Comparison of ENCODE assay signal across 19 cellular contexts in the genomic region with DNA sequence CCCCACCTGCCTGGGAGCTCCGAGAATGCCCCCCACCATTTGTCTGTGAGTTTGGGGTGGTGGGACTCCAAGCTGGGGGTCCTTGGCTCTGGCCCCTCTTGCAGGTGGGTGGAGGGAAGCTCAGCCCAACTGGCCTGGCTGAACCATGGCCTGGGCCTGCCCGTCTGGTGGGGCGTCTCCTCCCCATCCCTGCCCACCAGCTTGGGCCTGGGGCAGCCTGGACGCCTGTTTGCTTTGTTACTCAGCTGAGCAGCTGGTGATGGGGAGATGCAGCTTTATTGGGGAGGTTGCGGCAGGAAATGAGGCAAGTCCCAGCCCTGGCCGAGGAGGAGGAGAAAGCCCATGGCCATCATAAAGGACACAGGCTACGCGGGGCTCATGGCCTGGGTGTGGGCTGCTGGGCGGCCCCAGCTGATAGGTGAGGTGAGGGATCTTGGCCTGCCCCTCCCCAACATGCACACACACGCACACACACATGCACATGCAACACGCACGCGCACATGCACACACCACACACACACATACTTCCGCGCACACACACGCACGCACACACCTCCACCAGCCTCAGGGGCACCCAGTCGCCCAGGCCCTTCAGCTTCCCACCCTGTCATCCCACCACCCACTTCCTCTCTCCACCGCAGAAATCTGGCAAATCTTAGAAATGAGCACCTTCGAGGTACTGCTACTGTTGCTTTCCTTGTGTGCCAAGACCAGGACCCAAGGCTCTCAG. TPM values are rescaled to one million over a fixed set of nuclear protein-coding genes. Genes with fewer than 3 reads are reported as not detected.
DNase-seq lines count a peak whose midpoint lies in the region; ATAC-seq, FAIRE-seq and TF ChIP-seq lines count a peak whose summit lies in the region.
"Had no signal": no experiment of that assay in that cellular context is flagged by ENCODE, and none has a peak within 500 bp of the region (broad histone marks: within the 10 kb centered on the region; RNA-seq: fewer than 3 reads in every experiment).

No MANE protein-coding gene starts in this region.

- H3K27ac ChIP-seq in C4-2B, result peak overlapping the region; percentile 99
- H3K27ac ChIP-seq in GM12878 (ENCODE audit: control insufficient read depth, insufficient read depth), result no peak overlapping the region
- H3K27ac ChIP-seq: pancreas, sigmoid colon had no signal

- in situ Hi-C loops in GM12878 (cut with MboI), result no loop called here

- H3K36me3 Mint-ChIP-seq in nephron (ENCODE audit: low read depth), result no peaks in the 10 kb centered on the region
- H3K36me3 Mint-ChIP-seq: immature natural killer cell, T-cell, type B pancreatic cell had no signal

- no peaks in the 10 kb centered on the region for H3K4me1 ChIP-seq in GM12878 (ENCODE audit: control insufficient read depth, insufficient read depth, low read length)
- H3K4me1 ChIP-seq: pancreas, sigmoid colon had no signal

- TF ChIP-seq POLR2A in GM12878 (IDR thresholded peaks at IDR 0.05; ENCODE audit: low read depth, low read length), result no peak

- no peak overlapping the region for H3K9ac ChIP-seq in GM12878 (ENCODE audit: control insufficient read depth, insufficient read depth, low read length)

- intact Hi-C loops in GM12878 (cut with micrococcal nuclease; ENCODE audit: unreplicated experiment), result no loop called here

- CTCF ChIA-PET in GM12878 (lab: Yijun Ruan, JAX), result interaction anchor here (0.8 kb wide), 1 partner anchor 54 kb away, joined by 3 read pairs; no protein-coding TSS in a partner anchor

- no peaks in the 10 kb centered on the region for H3K9me3 Mint-ChIP-seq in nephron
- H3K9me3 Mint-ChIP-seq: immature natural killer cell, type B pancreatic cell had no signal

- no peak for TF ChIP-seq RAD21 in GM12878 (IDR thresholded peaks at IDR 0.05; ENCODE audit: insufficient read depth, low read depth, low read length)

- H3K4me1 Mint-ChIP-seq in nephron, result peaks cover 28% of the 10 kb centered on the region

- H3K4me2 ChIP-seq in GM12878 (ENCODE audit: control insufficient read depth, insufficient read depth), result no peak overlapping the region

- H3K9me3 ChIP-seq in GM12878 (replicated peaks; ENCODE audit: control insufficient read depth, insufficient read depth, low read length) (no peaks in the 10 kb centered on the region), MG63 (no peaks in the 10 kb centered on the region)
- H3K9me3 ChIP-seq: pancreas had no signal

- H4K20me1 ChIP-seq in GM12878 (ENCODE audit: control insufficient read depth, insufficient read depth), result no peaks in the 10 kb centered on the region

- H3K27ac Mint-ChIP-seq in nephron, result peak overlapping the region; percentile 0 to 92 (median 5)
- H3K27ac Mint-ChIP-seq: immature natural killer cell, T-cell had no signal

- H3K36me3 ChIP-seq in GM12878 (ENCODE audit: control insufficient read depth in 2 of 2, insufficient read depth in 2 of 2, low read length in 1 of 2), result no peaks in the 10 kb centered on the region
- no peaks in the 10 kb centered on the region for H3K36me3 ChIP-seq in MG63
- H3K36me3 ChIP-seq: pancreas, sigmoid colon had no signal

- TF ChIP-seq EP300 in GM12878 (IDR thresholded peaks at IDR 0.05; ENCODE audit: borderline replicate concordance in 1 of 2, control insufficient read depth in 1 of 2, low read depth in 2 of 2, low read length in 2 of 2), result no peak

- H3K4me3 Mint-ChIP-seq in nephron, result no peak overlapping the region
- H3K4me3 Mint-ChIP-seq: T-cell had no signal

- no peak overlapping the region for H3K4me3 ChIP-seq in GM12878
- no peak overlapping the region for H3K4me3 ChIP-seq in MG63
- H3K4me3 ChIP-seq: pancreas, sigmoid colon had no signal

- DNase-seq in HTR-8/SVneo (ENCODE audit: insufficient read length, low spot score), result no peak
- DNase-seq in GM12878 (ENCODE audit: low read depth, low spot score), result no peak
- DNase-seq in MG63, result no peak
- DNase-seq in NCI-H774 (lab: John Stamatoyannopoulos, UW), result no peak
- DNase-seq in epidermal melanocyte (ENCODE audit: insufficient read length, low spot score), result no peak
- DNase-seq: activated CD4-positive, alpha-beta T cell treated with anti-CD3 and anti-CD28 coated beads, Interleukin-2, amount 50 U/mL, for 1 hour; immature natural killer cell; Kasumi-1; NCI-H1105 treated with DMSO at 0.1 percent for 48 hours; NCI-H510A treated with DMSO at 0.1 percent for 48 hours; SHP77 treated with DMSO at 0.1 percent for 48 hours; sigmoid colon had no signal

- H3K27me3 Mint-ChIP-seq in nephron (ENCODE audit: low read depth), result peaks cover 11% of the 10 kb centered on the region

- WGBS in GM12878 (ENCODE audit: insufficient coverage, insufficient replicate concordance, low lambda C conversion rate, missing lambda C conversion rate), result 48% methylated on average over 18 of the region's 20 CpGs

- no TSS peak for BruUV-seq in GM12878 (replicated peaks; lab: Mats Ljungman, UMichigan)

- RAD21 ChIA-PET in GM12878 (lab: Charles Lee; ENCODE audit: unreplicated experiment), result interaction anchor here (0.7 kb wide), 1 partner anchor 95 kb away, joined by 4 read pairs; no protein-coding TSS in a partner anchor

- no peak overlapping the region for H2AFZ ChIP-seq in GM12878 (ENCODE audit: control insufficient read depth, low read depth, low read length)

- FAIRE-seq in HTR-8/SVneo (lab: Jason Lieb, UNC) (peak; percentile 83), GM12878 (lab: Jason Lieb, UNC) (no peak)
- FAIRE-seq: pancreas had no signal

- H3K79me2 ChIP-seq in GM12878 (ENCODE audit: control insufficient read depth, insufficient read depth, low read length), result no peaks in the 10 kb centered on the region

- H3K27me3 ChIP-seq in GM12878 (replicated peaks in 1 of 2; ENCODE audit: control insufficient read depth in 2 of 2, insufficient read depth in 2 of 2, low read length in 1 of 2), result peaks cover 0 to 1% of the 10 kb centered on the region in 2 experiments; a peak in 1 of 4 replicates
- H3K27me3 ChIP-seq in MG63, result no peaks in the 10 kb centered on the region
- H3K27me3 ChIP-seq: pancreas, sigmoid colon had no signal

- SMC1A ChIA-PET in GM12878 (lab: Charles Lee; ENCODE audit: uncharacterized antibody, unreplicated experiment), result no interaction called here

- POLR2A ChIA-PET in GM12878 (lab: Charles Lee), result no interaction called here

- TF ChIP-seq CTCF in C4-2B (conservative IDR thresholded peaks at IDR 0.05) (no peak), GM12878 (IDR thresholded peaks at IDR 0.05 in 2 of 3, conservative IDR thresholded peaks at IDR 0.05 in 1 of 3; ENCODE audit: control insufficient read depth in 2 of 3, extremely low read depth in 1 of 3, insufficient read depth in 1 of 3, low read depth in 3 of 3, low read length in 3 of 3) (no peak), nephron (IDR thresholded peaks at IDR 0.05; ENCODE audit: unreplicated experiment in 3 of 3) (no peak)

- no peak for ATAC-seq in GM12878
- ATAC-seq: HCT116 had no signal

TF ChIP-seq in GM12878, 131 proteins besides CTCF, POLR2A, EP300 and RAD21:
- TF ChIP-seq IRF4 (IDR thresholded peaks at IDR 0.05; ENCODE audit: low read depth, low read length), result no peak
- TF ChIP-seq, protein P1, sequence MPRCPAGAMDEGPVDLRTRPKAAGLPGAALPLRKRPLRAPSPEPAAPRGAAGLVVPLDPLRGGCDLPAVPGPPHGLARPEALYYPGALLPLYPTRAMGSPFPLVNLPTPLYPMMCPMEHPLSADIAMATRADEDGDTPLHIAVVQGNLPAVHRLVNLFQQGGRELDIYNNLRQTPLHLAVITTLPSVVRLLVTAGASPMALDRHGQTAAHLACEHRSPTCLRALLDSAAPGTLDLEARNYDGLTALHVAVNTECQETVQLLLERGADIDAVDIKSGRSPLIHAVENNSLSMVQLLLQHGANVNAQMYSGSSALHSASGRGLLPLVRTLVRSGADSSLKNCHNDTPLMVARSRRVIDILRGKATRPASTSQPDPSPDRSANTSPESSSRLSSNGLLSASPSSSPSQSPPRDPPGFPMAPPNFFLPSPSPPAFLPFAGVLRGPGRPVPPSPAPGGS (IDR thresholded peaks at IDR 0.05; ENCODE audit: borderline replicate concordance, insufficient read depth, low read depth, low read length, poor library complexity, severe bottlenecking), result peak; percentile 86
TF ChIP-seq in GM12878: peak in this region for 1.

RNA-seq across cellular contexts. Expression of a gene that starts 1.4 kb away (rescaled TPM):
- total RNA-seq in GM12878 (2013; cell fraction: nucleolus; rRNA removed), result 0.27 TPM in 1 of 2 replicates, not detected in the other
- not detected in 2 replicates for total RNA-seq in GM12878 (2014; rRNA removed)
- not detected in 2 replicates for total RNA-seq in GM12878 (2014; rRNA removed; fragmentation: Illumina TruSeq; extraction: Trizol)
- not detected in 2 replicates for total RNA-seq in GM12878 (2021)
- polyA plus RNA-seq in GM12878 (2011; ENCODE audit: low read depth), result not detected
- polyA plus RNA-seq in GM12878 (2011; rRNA removed), result not detected in 2 replicates
- 0.03 and 0.07 TPM in 2 replicates for polyA plus RNA-seq in GM12878 (2011; cell fraction: cytosol; rRNA removed)
- 0.06 and 0.18 TPM in 2 replicates for polyA plus RNA-seq in GM12878 (2011; cell fraction: nucleus; rRNA removed)
- not detected in 2 replicates for polyA plus RNA-seq in GM12878 (2012)
- not detected in 2 replicates for polyA plus RNA-seq in GM12878 (2014; fragmentation: Illumina TruSeq; extraction: Trizol)
- polyA plus RNA-seq in GM12878 (2014; fragmentation: Nextera tagmentation; extraction: Ambion mirVana), result not detected
- not detected in 2 replicates for polyA plus RNA-seq in GM12878 (2014; rRNA removed)
- not detected for polyA plus RNA-seq in GM12878 (2016; fragmentation: Nextera tagmentation; extraction: Ambion mirVana)
- polyA minus RNA-seq in GM12878 (2011; rRNA and poly(A)+ RNA removed), result not detected in 2 replicates
- not detected in 2 replicates for polyA minus RNA-seq in GM12878 (2011; cell fraction: cytosol; rRNA and poly(A)+ RNA removed)
- polyA minus RNA-seq in GM12878 (2011; cell fraction: nucleus; rRNA and poly(A)+ RNA removed), result not detected in 2 replicates
- not detected in 2 replicates for total RNA-seq in MG63 (2014; rRNA removed; shearing (Covaris generic); ENCODE audit: low replicate concordance)
- total RNA-seq: myocyte had no signal
- polyA plus RNA-seq: immature natural killer cell had no signal
